In the genomic region with DNA sequence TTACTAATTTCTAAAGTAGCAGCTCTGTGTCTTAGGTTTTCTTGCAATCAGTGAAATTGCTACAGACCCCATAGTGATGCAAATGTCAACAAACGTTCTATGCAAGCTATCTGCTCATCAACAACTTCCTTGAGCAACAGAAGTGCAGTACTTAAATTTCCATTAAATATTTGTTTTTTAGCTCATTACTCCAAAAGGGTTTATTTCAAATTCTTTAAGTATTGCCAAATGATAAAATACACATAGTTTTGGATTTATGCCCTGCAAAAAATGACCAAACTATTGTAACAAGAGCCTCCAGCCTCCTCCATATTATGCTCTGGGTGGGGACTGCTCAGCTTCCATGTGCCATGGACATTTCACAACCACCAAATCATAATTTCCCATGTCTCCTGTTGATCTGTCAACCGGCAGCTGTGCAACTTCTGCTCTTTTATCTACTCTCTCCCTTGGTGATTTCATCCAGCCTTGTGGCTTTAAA, we compare ENCODE assay signal across 20 cellular contexts. TPM values are rescaled to one million over a fixed set of nuclear protein-coding genes. Genes with fewer than 3 reads are reported as not detected.
DNase-seq lines count a peak whose midpoint lies in the region; ATAC-seq and TF ChIP-seq lines count a peak whose summit lies in the region.
"Had no signal": no experiment of that assay in that cellular context is flagged by ENCODE, and none has a peak within 500 bp of the region (broad histone marks: within the 10 kb centered on the region; RNA-seq: fewer than 3 reads in every experiment).

No MANE protein-coding gene starts in this region.

- no peaks in the 10 kb centered on the region for H3K4me1 ChIP-seq in left ventricle myocardium inferior
- peaks cover 35% of the 10 kb centered on the region for H3K4me1 ChIP-seq in vagina
- 0 out of 2 replicates have a peak, but pooled peaks cover 6% of the 10 kb centered on the region for H3K4me1 ChIP-seq in Caco-2

- H3K36me3 ChIP-seq in left ventricle myocardium inferior (no peaks in the 10 kb centered on the region), vagina (no peaks in the 10 kb centered on the region), Caco-2 (ENCODE audit: control insufficient read depth, insufficient read depth, low read length) (no peaks in the 10 kb centered on the region)

- H3K9me3 Mint-ChIP-seq in Caco-2 (ENCODE audit: unreplicated experiment): no peaks in the 10 kb centered on the region

- no peaks in the 10 kb centered on the region for H3K36me3 Mint-ChIP-seq in Caco-2 (ENCODE audit: insufficient read depth, unreplicated experiment)
- H3K36me3 Mint-ChIP-seq: brain had no signal

- POLR2A ChIA-PET in RWPE1 (lab: Yijun Ruan, JAX; ENCODE audit: low non-redundant PET): no interaction called here
- POLR2A ChIA-PET in Caco-2 (lab: Charles Lee): interaction anchor here (0.7 kb wide), 1 partner anchor 18 kb away, joined by 4 read pairs; no protein-coding TSS in a partner anchor

- no peak overlapping the region for H3K27ac Mint-ChIP-seq in Caco-2 (ENCODE audit: unreplicated experiment)
- H3K27ac Mint-ChIP-seq: B cell, brain had no signal

- H3K4me3 Mint-ChIP-seq in Caco-2 (ENCODE audit: unreplicated experiment): no peak overlapping the region
- H3K4me3 Mint-ChIP-seq: B cell, brain had no signal

- no peak overlapping the region for H3K27ac ChIP-seq in left ventricle myocardium inferior (replicated peaks)
- H3K27ac ChIP-seq in RWPE1: peak overlapping the region; percentile 75
- peak overlapping the region; percentile 51 for H3K27ac ChIP-seq in vagina
- H3K27ac ChIP-seq: skin epidermis had no signal

- H3K9me3 ChIP-seq in left ventricle myocardium inferior (replicated peaks): peaks cover 15% of the 10 kb centered on the region
- H3K9me3 ChIP-seq in vagina: no peaks in the 10 kb centered on the region
- no peaks in the 10 kb centered on the region; the same call in 1 of the 2 replicates for H3K9me3 ChIP-seq in Caco-2

- intact Hi-C loops in Right ventricle myocardium inferior (cut with DNase I): no loop called here
- intact Hi-C loops in left ventricle myocardium inferior (cut with micrococcal nuclease): no loop called here
- intact Hi-C loops in vagina (cut with DNase I): no loop called here
- intact Hi-C loops in Caco-2 (cut with micrococcal nuclease; ENCODE audit: unreplicated experiment): no loop called here

- no peak for TF ChIP-seq CTCF in left ventricle myocardium inferior (IDR thresholded peaks at IDR 0.05; ENCODE audit: borderline replicate concordance)
- TF ChIP-seq CTCF in RWPE1 (conservative IDR thresholded peaks at IDR 0.05; ENCODE audit: low read depth): no peak
- TF ChIP-seq CTCF in fibroblast of pulmonary artery (IDR thresholded peaks at IDR 0.05; ENCODE audit: low read length, missing control alignments): no peak
- TF ChIP-seq CTCF in vagina (IDR thresholded peaks at IDR 0.05): no peak
- no peak for TF ChIP-seq CTCF in Caco-2 (IDR thresholded peaks at IDR 0.05; ENCODE audit: insufficient read depth in 1 of 2, low read depth in 1 of 2, low read length in 1 of 2, severe bottlenecking in 1 of 2, unreplicated experiment in 1 of 2)

- CTCF ChIA-PET in RWPE1 (lab: Yijun Ruan, JAX) (interaction anchor here (0.6 kb wide), 1 partner anchor 16 kb away, joined by 5 read pairs; no protein-coding TSS in a partner anchor), Caco-2 (lab: Charles Lee) (interaction anchor here (0.7 to 1.0 kb wide), 2 partner anchors 160 to 162 kb away, joined by 3 to 4 read pairs; no protein-coding TSS in a partner anchor)

- peaks cover 9% of the 10 kb centered on the region for H3K4me1 Mint-ChIP-seq in Caco-2 (ENCODE audit: low read depth, unreplicated experiment)
- H3K4me1 Mint-ChIP-seq: B cell had no signal

- no peak for DNase-seq in Right ventricle myocardium inferior (ENCODE audit: missing footprints)
- DNase-seq in left ventricle myocardium inferior: no peak
- DNase-seq in RWPE1 (ENCODE audit: low spot score): no peak
- DNase-seq in fibroblast of pulmonary artery (ENCODE audit: low read depth): peak; percentile 90
- no peak for DNase-seq in vagina (ENCODE audit: extremely low spot score in 2 of 2)
- no peak for DNase-seq in inferior parietal cortex (ENCODE audit: extremely low spot score)
- no peak for DNase-seq in Caco-2
- DNase-seq: activated naive CD4-positive, alpha-beta T cell; DND-41; NCI-H1436 treated with DMSO at 0.1 percent for 48 hours; stimulated activated naive CD8-positive, alpha-beta T cell treated with anti-CD3 and anti-CD28 coated beads, Interleukin-15, Interleukin-2, amounts not matched to agents 100 U/mL and 50 U/mL, for 24 hours had no signal

- H3K27me3 ChIP-seq in left ventricle myocardium inferior (ENCODE audit: low read depth): peaks cover 41% of the 10 kb centered on the region
- no peaks in the 10 kb centered on the region for H3K27me3 ChIP-seq in vagina
- no peaks in the 10 kb centered on the region for H3K27me3 ChIP-seq in Caco-2 (replicated peaks; ENCODE audit: control insufficient read depth, insufficient read depth, low read length)

- H3K4me3 ChIP-seq in left ventricle myocardium inferior (no peak overlapping the region), fibroblast of pulmonary artery (replicated peaks; ENCODE audit: low read depth, low read length) (no peak overlapping the region), vagina (no peak overlapping the region), Caco-2 (ENCODE audit: low read depth, low read length) (no peak overlapping the region)
- H3K4me3 ChIP-seq: GM12878, K562, skin epidermis had no signal

- TF ChIP-seq POLR2A in vagina (IDR thresholded peaks at IDR 0.05): no peak

- H3K27me3 Mint-ChIP-seq in Caco-2 (ENCODE audit: insufficient read depth, unreplicated experiment): no peaks in the 10 kb centered on the region

- peak; percentile 31 for ATAC-seq in Right ventricle myocardium inferior
- ATAC-seq in HG03135 (IDR thresholded peaks at IDR 0.05; ENCODE audit: unreplicated experiment): no peak
- ATAC-seq: GM12878; HCT116; K562; stimulated activated naive CD8-positive, alpha-beta T cell treated with anti-CD3 and anti-CD28 coated beads, Interleukin-15, Interleukin-2, amounts not matched to agents 100 U/mL and 50 U/mL, for 24 hours had no signal

- BruUV-seq in Caco-2 (replicated peaks; lab: Mats Ljungman, UMichigan): no TSS peak

RNA-seq across cellular contexts. Expression of a gene that starts 4.4 kb away (rescaled TPM):
- total RNA-seq in Right ventricle myocardium inferior: not detected
- total RNA-seq in left ventricle myocardium inferior: not detected
- total RNA-seq in vagina: 2.5 TPM
- total RNA-seq in Caco-2 (2022): 0.18 TPM in 1 of 2 replicates, not detected in the other
- total RNA-seq: B cell, osteocyte had no signal

RNA-seq across cellular contexts. Expression of a gene that starts 55.7 kb away (rescaled TPM):
- total RNA-seq in Right ventricle myocardium inferior: 0.76 TPM
- 0.49 TPM for total RNA-seq in left ventricle myocardium inferior
- total RNA-seq in vagina: 23.3 TPM
- 1.4 and 2.0 TPM in 2 replicates for total RNA-seq in Caco-2 (2022)
- total RNA-seq: B cell, GM12878, SK-MEL-5 had no signal
